Comparison of ENCODE assay signal across 1 cellular context in the genomic region with DNA sequence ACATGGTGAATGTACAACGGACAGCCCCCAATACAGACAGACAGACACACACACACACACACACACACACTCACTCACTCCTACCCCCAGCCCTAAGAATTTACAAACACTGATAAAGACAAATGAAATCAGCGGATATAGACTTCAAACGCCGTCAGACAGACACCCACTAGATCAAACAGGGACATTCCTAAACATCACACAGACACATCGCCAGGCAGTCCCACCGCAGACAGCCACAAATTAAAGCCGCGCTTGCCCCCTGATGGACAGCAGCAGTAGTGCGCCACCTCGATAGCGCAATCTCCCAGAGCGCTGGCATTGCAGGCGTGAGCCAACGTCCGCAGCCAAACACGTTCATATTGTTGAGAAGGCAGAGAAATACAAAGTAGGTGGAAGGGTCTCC.
TF ChIP-seq lines count a peak whose summit lies in the region.

No MANE protein-coding gene starts in this region.

TF ChIP-seq in K562, 482 proteins besides CTCF, POLR2A, EP300 and RAD21 (continued from another document and continues in another):
- TF ChIP-seq THRAP3 (IDR thresholded peaks at IDR 0.05; ENCODE audit: borderline replicate concordance) (no peak), MTA1 (IDR thresholded peaks at IDR 0.05; ENCODE audit: borderline replicate concordance) (no peak), PPARD (CRISPR knock-in tag; IDR thresholded peaks at IDR 0.05) (no peak), ZNF140 (CRISPR knock-in tag; IDR thresholded peaks at IDR 0.05) (no peak), C11orf30 (IDR thresholded peaks at IDR 0.05; ENCODE audit: low read depth) (no peak), HMG20A (CRISPR knock-in tag; conservative IDR thresholded peaks at IDR 0.05) (no peak), NONO (IDR thresholded peaks at IDR 0.05; ENCODE audit: low read depth in 2 of 2, low read length in 1 of 2) (no peak), ZBTB12 (CRISPR knock-in tag; IDR thresholded peaks at IDR 0.05) (no peak), THRA (IDR thresholded peaks at IDR 0.05) (no peak), NUFIP1 (IDR thresholded peaks at IDR 0.05; ENCODE audit: partially characterized antibody) (no peak), PHTF2 (CRISPR knock-in tag; IDR thresholded peaks at IDR 0.05) (no peak), ZNF384 (IDR thresholded peaks at IDR 0.05; ENCODE audit: low read depth, low read length) (0 out of 2 replicates have a peak, but pooled peaks have one; percentile 27), STAT5B (CRISPR knock-in tag; IDR thresholded peaks at IDR 0.05) (no peak), HINFP (tag; conservative IDR thresholded peaks at IDR 0.05; ENCODE audit: low read depth) (peak; percentile 91), CEBPG (CRISPR knock-in tag; IDR thresholded peaks at IDR 0.05) (peak; percentile 74; the same call in 1 of the 2 replicates), CEBPG (tag; conservative IDR thresholded peaks at IDR 0.05 in 1 of 2, IDR thresholded peaks at IDR 0.05 in 1 of 2) (peak; percentile 42 to 81; a peak in 3 of 4 replicates), SRF (CRISPR knock-in tag; IDR thresholded peaks at IDR 0.05) (no peak), BCOR (IDR thresholded peaks at IDR 0.05) (peak; percentile 40; the same call in 1 of the 2 replicates), FOXJ3 (CRISPR knock-in tag; IDR thresholded peaks at IDR 0.05) (no peak), ZNF12 (CRISPR knock-in tag; IDR thresholded peaks at IDR 0.05) (no peak), TFAM (CRISPR knock-in tag; conservative IDR thresholded peaks at IDR 0.05) (no peak), ELF1 (tag; IDR thresholded peaks at IDR 0.05) (no peak), KAT7 (CRISPR knock-in tag; IDR thresholded peaks at IDR 0.05; ENCODE audit: borderline replicate concordance) (no peak), DNMT1 (IDR thresholded peaks at IDR 0.05) (no peak), POLR2G (IDR thresholded peaks at IDR 0.05; ENCODE audit: low read depth, low read length) (peak; percentile 41; the same call in 1 of the 2 replicates), NFIC (IDR thresholded peaks at IDR 0.05) (0 out of 2 replicates have a peak, but pooled peaks have one; percentile 25), CAMTA2 (CRISPR knock-in tag; conservative IDR thresholded peaks at IDR 0.05) (no peak), TCF7L2 (IDR thresholded peaks at IDR 0.05; ENCODE audit: low read depth, low read length) (no peak), ZNF764 (CRISPR knock-in tag; IDR thresholded peaks at IDR 0.05; ENCODE audit: low read depth) (peak; percentile 100), THAP12 (CRISPR knock-in tag; IDR thresholded peaks at IDR 0.05) (no peak), ZNF408 (CRISPR knock-in tag; IDR thresholded peaks at IDR 0.05; ENCODE audit: low read depth) (no peak), ZNF224 (CRISPR knock-in tag; IDR thresholded peaks at IDR 0.05) (no peak), EP400 (IDR thresholded peaks at IDR 0.05) (no peak), TRIM25 (IDR thresholded peaks at IDR 0.05; ENCODE audit: borderline replicate concordance) (no peak), ZNF24 (IDR thresholded peaks at IDR 0.05) (0 out of 2 replicates have a peak, but pooled peaks have one; percentile 12), GTF2F1 (IDR thresholded peaks at IDR 0.05; ENCODE audit: low read depth, low read length) (no peak), TGIF2 (CRISPR knock-in tag; IDR thresholded peaks at IDR 0.05) (no peak), ZNF197 (CRISPR knock-in tag; IDR thresholded peaks at IDR 0.05; ENCODE audit: low read depth) (no peak), KLF6 (CRISPR knock-in tag; IDR thresholded peaks at IDR 0.05; ENCODE audit: borderline replicate concordance) (no peak), ZFPM2 (CRISPR knock-in tag; IDR thresholded peaks at IDR 0.05) (no peak), DLX4 (CRISPR knock-in tag; IDR thresholded peaks at IDR 0.05) (no peak), SNRNP70 (optimal IDR thresholded peaks at IDR 0.05; ENCODE audit: low read depth, low read length) (no peak), TAL1 (IDR thresholded peaks at IDR 0.05) (no peak), ZNF174 (CRISPR knock-in tag; IDR thresholded peaks at IDR 0.05) (no peak), ARNT (IDR thresholded peaks at IDR 0.05) (no peak), HNRNPUL1 (IDR thresholded peaks at IDR 0.05; ENCODE audit: low read length) (no peak)
- TF ChIP-seq, protein P1, sequence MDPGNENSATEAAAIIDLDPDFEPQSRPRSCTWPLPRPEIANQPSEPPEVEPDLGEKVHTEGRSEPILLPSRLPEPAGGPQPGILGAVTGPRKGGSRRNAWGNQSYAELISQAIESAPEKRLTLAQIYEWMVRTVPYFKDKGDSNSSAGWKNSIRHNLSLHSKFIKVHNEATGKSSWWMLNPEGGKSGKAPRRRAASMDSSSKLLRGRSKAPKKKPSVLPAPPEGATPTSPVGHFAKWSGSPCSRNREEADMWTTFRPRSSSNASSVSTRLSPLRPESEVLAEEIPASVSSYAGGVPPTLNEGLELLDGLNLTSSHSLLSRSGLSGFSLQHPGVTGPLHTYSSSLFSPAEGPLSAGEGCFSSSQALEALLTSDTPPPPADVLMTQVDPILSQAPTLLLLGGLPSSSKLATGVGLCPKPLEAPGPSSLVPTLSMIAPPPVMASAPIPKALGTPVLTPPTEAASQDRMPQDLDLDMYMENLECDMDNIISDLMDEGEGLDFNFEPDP (CRISPR knock-in tag; IDR thresholded peaks at IDR 0.05), result no peak
- TF ChIP-seq, protein P2, sequence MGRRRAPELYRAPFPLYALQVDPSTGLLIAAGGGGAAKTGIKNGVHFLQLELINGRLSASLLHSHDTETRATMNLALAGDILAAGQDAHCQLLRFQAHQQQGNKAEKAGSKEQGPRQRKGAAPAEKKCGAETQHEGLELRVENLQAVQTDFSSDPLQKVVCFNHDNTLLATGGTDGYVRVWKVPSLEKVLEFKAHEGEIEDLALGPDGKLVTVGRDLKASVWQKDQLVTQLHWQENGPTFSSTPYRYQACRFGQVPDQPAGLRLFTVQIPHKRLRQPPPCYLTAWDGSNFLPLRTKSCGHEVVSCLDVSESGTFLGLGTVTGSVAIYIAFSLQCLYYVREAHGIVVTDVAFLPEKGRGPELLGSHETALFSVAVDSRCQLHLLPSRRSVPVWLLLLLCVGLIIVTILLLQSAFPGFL (CRISPR knock-in tag; IDR thresholded peaks at IDR 0.05), result no peak
- TF ChIP-seq, protein P3, sequence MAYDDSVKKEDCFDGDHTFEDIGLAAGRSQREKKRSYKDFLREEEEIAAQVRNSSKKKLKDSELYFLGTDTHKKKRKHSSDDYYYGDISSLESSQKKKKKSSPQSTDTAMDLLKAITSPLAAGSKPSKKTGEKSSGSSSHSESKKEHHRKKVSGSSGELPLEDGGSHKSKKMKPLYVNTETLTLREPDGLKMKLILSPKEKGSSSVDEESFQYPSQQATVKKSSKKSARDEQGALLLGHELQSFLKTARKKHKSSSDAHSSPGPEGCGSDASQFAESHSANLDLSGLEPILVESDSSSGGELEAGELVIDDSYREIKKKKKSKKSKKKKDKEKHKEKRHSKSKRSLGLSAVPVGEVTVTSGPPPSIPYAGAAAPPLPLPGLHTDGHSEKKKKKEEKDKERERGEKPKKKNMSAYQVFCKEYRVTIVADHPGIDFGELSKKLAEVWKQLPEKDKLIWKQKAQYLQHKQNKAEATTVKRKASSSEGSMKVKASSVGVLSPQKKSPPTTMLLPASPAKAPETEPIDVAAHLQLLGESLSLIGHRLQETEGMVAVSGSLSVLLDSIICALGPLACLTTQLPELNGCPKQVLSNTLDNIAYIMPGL (CRISPR knock-in tag; IDR thresholded peaks at IDR 0.05), result no peak
- TF ChIP-seq, protein P4, sequence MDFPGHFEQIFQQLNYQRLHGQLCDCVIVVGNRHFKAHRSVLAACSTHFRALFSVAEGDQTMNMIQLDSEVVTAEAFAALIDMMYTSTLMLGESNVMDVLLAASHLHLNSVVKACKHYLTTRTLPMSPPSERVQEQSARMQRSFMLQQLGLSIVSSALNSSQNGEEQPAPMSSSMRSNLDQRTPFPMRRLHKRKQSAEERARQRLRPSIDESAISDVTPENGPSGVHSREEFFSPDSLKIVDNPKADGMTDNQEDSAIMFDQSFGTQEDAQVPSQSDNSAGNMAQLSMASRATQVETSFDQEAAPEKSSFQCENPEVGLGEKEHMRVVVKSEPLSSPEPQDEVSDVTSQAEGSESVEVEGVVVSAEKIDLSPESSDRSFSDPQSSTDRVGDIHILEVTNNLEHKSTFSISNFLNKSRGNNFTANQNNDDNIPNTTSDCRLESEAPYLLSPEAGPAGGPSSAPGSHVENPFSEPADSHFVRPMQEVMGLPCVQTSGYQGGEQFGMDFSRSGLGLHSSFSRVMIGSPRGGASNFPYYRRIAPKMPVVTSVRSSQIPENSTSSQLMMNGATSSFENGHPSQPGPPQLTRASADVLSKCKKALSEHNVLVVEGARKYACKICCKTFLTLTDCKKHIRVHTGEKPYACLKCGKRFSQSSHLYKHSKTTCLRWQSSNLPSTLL (IDR thresholded peaks at IDR 0.05), result no peak
- TF ChIP-seq, protein P5, sequence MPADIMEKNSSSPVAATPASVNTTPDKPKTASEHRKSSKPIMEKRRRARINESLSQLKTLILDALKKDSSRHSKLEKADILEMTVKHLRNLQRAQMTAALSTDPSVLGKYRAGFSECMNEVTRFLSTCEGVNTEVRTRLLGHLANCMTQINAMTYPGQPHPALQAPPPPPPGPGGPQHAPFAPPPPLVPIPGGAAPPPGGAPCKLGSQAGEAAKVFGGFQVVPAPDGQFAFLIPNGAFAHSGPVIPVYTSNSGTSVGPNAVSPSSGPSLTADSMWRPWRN (IDR thresholded peaks at IDR 0.05; ENCODE audit: low read depth), result no peak
- TF ChIP-seq, protein P6, sequence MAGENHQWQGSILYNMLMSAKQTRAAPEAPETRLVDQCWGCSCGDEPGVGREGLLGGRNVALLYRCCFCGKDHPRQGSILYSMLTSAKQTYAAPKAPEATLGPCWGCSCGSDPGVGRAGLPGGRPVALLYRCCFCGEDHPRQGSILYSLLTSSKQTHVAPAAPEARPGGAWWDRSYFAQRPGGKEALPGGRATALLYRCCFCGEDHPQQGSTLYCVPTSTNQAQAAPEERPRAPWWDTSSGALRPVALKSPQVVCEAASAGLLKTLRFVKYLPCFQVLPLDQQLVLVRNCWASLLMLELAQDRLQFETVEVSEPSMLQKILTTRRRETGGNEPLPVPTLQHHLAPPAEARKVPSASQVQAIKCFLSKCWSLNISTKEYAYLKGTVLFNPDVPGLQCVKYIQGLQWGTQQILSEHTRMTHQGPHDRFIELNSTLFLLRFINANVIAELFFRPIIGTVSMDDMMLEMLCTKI (IDR thresholded peaks at IDR 0.05; ENCODE audit: partially characterized antibody), result no peak
